35 cellular contexts compared by ENCODE assay signal in the genomic region with DNA sequence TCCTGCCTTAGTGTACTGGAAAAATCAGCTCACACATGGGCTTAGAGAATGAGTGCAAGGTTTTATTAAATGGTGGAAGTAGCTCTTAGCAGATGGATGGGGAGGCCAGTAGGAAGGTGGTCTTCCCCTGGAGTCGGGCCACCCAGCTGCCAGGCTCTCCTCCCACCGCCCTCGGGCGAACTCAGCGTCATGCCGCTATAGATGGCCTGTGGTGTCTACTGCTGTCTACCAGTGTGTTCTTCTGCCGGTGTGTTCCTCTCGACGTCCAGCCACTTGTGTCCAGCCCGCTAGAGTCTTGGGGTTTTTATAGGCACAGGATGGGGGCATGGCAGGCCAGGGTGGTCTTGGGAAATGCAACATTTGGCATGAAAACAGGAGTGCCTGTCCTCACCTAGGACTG.
"Had no signal": no experiment of that assay in that cellular context is flagged by ENCODE, and none has a peak within 500 bp of the region (broad histone marks: within the 10 kb centered on the region; RNA-seq: fewer than 3 reads in every experiment).

No MANE protein-coding gene starts in this region.

- H3K9me3 ChIP-seq: MG63 had no signal

- H3K27me3 ChIP-seq: MG63 had no signal

- H3K27ac ChIP-seq: KMS-11 had no signal

- H3K9ac ChIP-seq: KMS-11 had no signal

- H3K4me2 ChIP-seq: KMS-11 had no signal

- H3K36me3 ChIP-seq: MG63 had no signal

- H3K4me3 ChIP-seq: MG63 had no signal

- DNase-seq: Karpas-422, Kasumi-1, KG1, MG63, MM.1S, MV-4-11, NCI-H1048, NCI-H1092 treated with DMSO at 0.1 percent for 48 hours, NCI-H1105, NCI-H1105 treated with DMSO at 0.1 percent for 48 hours, NCI-H1417, NCI-H1417 treated with DMSO at 0.1 percent for 48 hours, NCI-H1436, NCI-H1436 treated with DMSO at 0.1 percent for 48 hours, NCI-H146, NCI-H1694, NCI-H1694 treated with DMSO at 0.1 percent for 48 hours, NCI-H187, NCI-H187 treated with DMSO at 0.1 percent for 48 hours, NCI-H1930, NCI-H2029, NCI-H2029 treated with DMSO at 0.1 percent for 48 hours, NCI-H2081, NCI-H2081 treated with DMSO at 0.1 percent for 48 hours, NCI-H2107, NCI-H2171, NCI-H2171 treated with DMSO at 0.1 percent for 48 hours, NCI-H2227 treated with DMSO at 0.1 percent for 48 hours, NCI-H226, NCI-H345, NCI-H446, NCI-H446 treated with DMSO at 0.1 percent for 48 hours, NCI-H510A, NCI-H510A treated with DMSO at 0.1 percent for 48 hours had no signal
